12 cellular contexts compared by ENCODE assay signal in the genomic region with DNA sequence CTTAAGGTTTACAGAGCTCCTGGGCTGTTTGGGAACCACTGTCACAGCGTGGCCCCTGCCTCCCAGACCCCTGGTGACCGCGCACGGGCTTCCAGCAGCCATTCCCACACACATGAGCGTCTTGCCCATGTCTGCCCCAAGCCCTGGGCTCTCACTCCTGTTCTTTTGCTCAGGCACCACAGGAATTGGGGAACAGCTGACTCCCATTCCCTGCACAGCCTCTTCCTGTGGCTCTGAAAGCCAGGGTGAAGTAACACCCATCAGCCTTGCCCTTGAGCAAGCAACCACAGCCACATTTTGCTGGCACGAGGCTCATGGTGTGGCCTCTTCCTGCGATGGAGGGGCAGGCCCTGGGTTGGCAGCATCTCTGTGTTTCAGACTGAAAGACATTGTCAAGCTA. TPM values are rescaled to one million over a fixed set of nuclear protein-coding genes. Genes with fewer than 3 reads are reported as not detected.
DNase-seq lines count a peak whose midpoint lies in the region; ATAC-seq, FAIRE-seq and TF ChIP-seq lines count a peak whose summit lies in the region.
"Had no signal": no experiment of that assay in that cellular context is flagged by ENCODE, and none has a peak within 500 bp of the region (broad histone marks: within the 10 kb centered on the region; RNA-seq: fewer than 3 reads in every experiment).

No MANE protein-coding gene starts in this region.

- TF ChIP-seq CTCF in epithelial cell of esophagus (IDR thresholded peaks at IDR 0.05; ENCODE audit: insufficient read depth, low read depth, low read length, missing control alignments): no peak
- no peak for TF ChIP-seq CTCF in pancreas (IDR thresholded peaks at IDR 0.05)
- no peak for TF ChIP-seq CTCF in thyroid gland (IDR thresholded peaks at IDR 0.05)

- ATAC-seq in pancreas (peak; percentile 32 to 66 (median 38)), GM18519 (IDR thresholded peaks at IDR 0.05; ENCODE audit: low FRiP score, unreplicated experiment) (no peak), HG03521 (IDR thresholded peaks at IDR 0.05; ENCODE audit: unreplicated experiment) (no peak)

- intact Hi-C loops in pancreas (cut with DNase I): loop anchor here in 1 of 3 donors (5.0 kb wide), 1 partner anchor 54 kb away; no protein-coding TSS in a partner anchor
- intact Hi-C loops in thyroid gland (cut with DNase I): loop anchor here (10.0 kb wide), 1 partner anchor 52 kb away; no protein-coding TSS in a partner anchor

- TF ChIP-seq POLR2A in GM12892 (IDR thresholded peaks at IDR 0.05; ENCODE audit: low read depth, low read length): no peak
- no peak for TF ChIP-seq POLR2A in thyroid gland (IDR thresholded peaks at IDR 0.05)

- H3K9me3 ChIP-seq in pancreas (no peaks in the 10 kb centered on the region), thyroid gland (no peaks in the 10 kb centered on the region)
- H3K9me3 ChIP-seq: thoracic aorta had no signal

- WGBS in pancreas, 2 donors: 64 to 71% methylated on average over 7 of the region's 7 CpGs
- 78 to 80% methylated on average over 7 of the region's 7 CpGs for WGBS in thyroid gland, 2 donors

- H3K36me3 ChIP-seq in pancreas (no peaks in the 10 kb centered on the region), thyroid gland (no peaks in the 10 kb centered on the region)
- H3K36me3 ChIP-seq: thoracic aorta had no signal

- FAIRE-seq in GM12892 (lab: Jason Lieb, UNC) (no peak), pancreas (lab: Jason Lieb, UNC) (no peak)
- FAIRE-seq: K562 had no signal

- no peak overlapping the region for H3K27ac ChIP-seq in pancreas
- H3K27ac ChIP-seq in thyroid gland: no peak overlapping the region
- H3K27ac ChIP-seq: parathyroid adenoma, thoracic aorta had no signal

- no peak overlapping the region for H3K4me3 ChIP-seq in epithelial cell of esophagus (ENCODE audit: low read length)
- H3K4me3 ChIP-seq in pancreas: no peak overlapping the region
- H3K4me3 ChIP-seq in thyroid gland (replicated peaks in 1 of 3): no peak overlapping the region
- H3K4me3 ChIP-seq: K562, thoracic aorta had no signal

- H3K4me1 ChIP-seq in pancreas (no peaks in the 10 kb centered on the region), thyroid gland (no peaks in the 10 kb centered on the region)
- H3K4me1 ChIP-seq: parathyroid adenoma had no signal

- H3K27me3 ChIP-seq in pancreas: no peaks in the 10 kb centered on the region
- H3K27me3 ChIP-seq in thyroid gland: no peaks in the 10 kb centered on the region

- DNase-seq in GM12892 (ENCODE audit: insufficient read length) (peak; percentile 4), NOMO-1 treated with dmso at 0.1 percent for 144 hours (lab: John Stamatoyannopoulos, UW; ENCODE audit: unreplicated experiment) (peak; percentile 13), epithelial cell of esophagus (ENCODE audit: low read depth) (peak; percentile 43), pancreas (peak in 1 of 6 donors; percentile 24), thyroid gland (no peak)
- no peak for DNase-seq in effector CD4-positive, alpha-beta T cell
- DNase-seq: DMS 273 treated with DMSO at 0.1 percent for 48 hours had no signal

RNA-seq across cellular contexts. Expression of gene GPR157, which starts 14.3 kb away (rescaled TPM):
- 7.4 TPM for polyA plus RNA-seq in GM12892 (2012; ENCODE audit: missing spikeins)
- total RNA-seq in pancreas (1 to 10 TPM; 3.5 to 6.2 (median 5.3) TPM), thyroid gland (10 to 100 TPM in 1 of 4 donors, 1 to 10 TPM in 3; 5.6 to 10.4 (median 7.3) TPM)
- 1 to 10 TPM; 2.1 to 2.6 TPM for polyA plus RNA-seq in pancreas

Comparison
In these comparisons a context has a peak if more than half of its experiments do, and no peak if none do; other contexts are left out.
1. DNase-seq: peak in GM12892 (single experiment), NOMO-1 treated with dmso at 0.1 percent for 144 hours (single experiment) and epithelial cell of esophagus (single experiment); none in thyroid gland (0 of 2) and effector CD4-positive, alpha-beta T cell (single experiment).
2. ATAC-seq: peak in pancreas (4 of 4); none in GM18519 (single experiment) and HG03521 (single experiment).